In the genomic region with DNA sequence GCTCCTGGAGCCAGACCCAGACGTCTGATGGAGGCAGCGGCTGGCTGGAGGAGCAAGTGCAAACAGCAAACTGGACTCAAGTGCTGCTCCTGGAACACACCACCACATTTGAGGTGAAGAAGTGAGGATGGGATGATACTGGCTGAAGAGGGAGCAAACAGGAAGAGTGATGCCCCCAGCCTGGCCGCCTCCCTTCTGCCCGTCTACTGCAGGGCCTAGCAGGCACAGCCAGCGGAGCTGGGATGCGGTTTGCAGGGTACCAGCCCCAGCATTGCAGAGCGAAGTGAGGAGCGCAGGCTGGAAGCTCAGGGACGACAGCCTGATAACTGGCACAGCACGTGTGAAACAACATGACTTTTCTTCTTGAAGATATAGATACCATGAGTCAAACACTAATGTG, we compare ENCODE assay signal across 33 cellular contexts.
"Had no signal": no experiment of that assay in that cellular context is flagged by ENCODE, and none has a peak within 500 bp of the region (broad histone marks: within the 10 kb centered on the region; RNA-seq: fewer than 3 reads in every experiment).

No MANE protein-coding gene starts in this region.

- DNase-seq: activated CD4-positive, alpha-beta T cell treated with anti-CD3 and anti-CD28 coated beads for 36 hours; activated CD4-positive, alpha-beta T cell treated with anti-CD3 and anti-CD28 coated beads, Interleukin-2, amount 10 ng/mL, durations not matched to agents 7 days and 5 days; activated CD4-positive, alpha-beta T cell treated with anti-CD3 and anti-CD28 coated beads, Interleukin-2, amount 50 U/mL, for 48 hours; activated CD8-positive, alpha-beta T cell treated with anti-CD3 and anti-CD28 coated beads, Interleukin-2, amount 10 ng/mL, durations not matched to agents 7 days and 5 days; activated gamma-delta T cell; activated naive CD4-positive, alpha-beta T cell treated with Interleukin-2 at 50 U/mL for 16 hours; activated naive CD8-positive, alpha-beta T cell treated with anti-CD3 and anti-CD28 coated beads, Interleukin-2, amount 10 ng/mL, durations not matched to agents 7 days and 5 days; activated T-cell treated with anti-CD3 and anti-CD28 coated beads, Interleukin-2, amount 50 U/mL, for 24 hours; amygdala; body of pancreas; caudate nucleus; NCI-H1105; NCI-H1417 treated with DMSO at 0.1 percent for 48 hours; NCI-H187 treated with DMSO at 0.1 percent for 48 hours; NCI-H2081; NCI-H2171 treated with DMSO at 0.1 percent for 48 hours; NCI-H2227 treated with DMSO at 0.1 percent for 48 hours; NCI-H446; NCI-H510A treated with DMSO at 0.1 percent for 48 hours; NCI-H69; SHP77; SJCRH30; SK-N-SH had no signal

- FAIRE-seq: K562, TTC549 had no signal

- H3K4me1 Mint-ChIP-seq: activated CD4-positive, alpha-beta T cell treated with anti-CD3 and anti-CD28 coated beads for 36 hours; activated CD4-positive, alpha-beta T cell treated with anti-CD3 and anti-CD28 coated beads, Interleukin-2, amount 10 ng/mL, durations not matched to agents 7 days and 5 days; activated naive CD4-positive, alpha-beta T cell treated with anti-CD3 and anti-CD28 coated beads, Interleukin-2, amount 50 U/mL, for 24 hours; activated naive CD8-positive, alpha-beta T cell treated with anti-CD3 and anti-CD28 coated beads, Interleukin-2, amount 10 ng/mL, durations not matched to agents 7 days and 5 days had no signal

- H3K4me2 ChIP-seq: SK-N-SH had no signal

- ATAC-seq: activated CD4-positive, alpha-beta T cell treated with anti-CD3 and anti-CD28 coated beads for 36 hours; activated CD4-positive, CD25-positive, alpha-beta regulatory T cell treated with anti-CD3 and anti-CD28 coated beads, Interleukin-2, amount 50 U/mL, for 24 hours; activated CD8-positive, alpha-beta T cell treated with anti-CD3 and anti-CD28 coated beads, Interleukin-2, amount 10 ng/mL, durations not matched to agents 7 days and 5 days; body of pancreas; K562; Panc1 had no signal

- H3K36me3 Mint-ChIP-seq: activated naive CD4-positive, alpha-beta T cell treated with anti-CD3 and anti-CD28 coated beads, Interleukin-2, amount 50 U/mL, for 24 hours; activated naive CD8-positive, alpha-beta T cell treated with anti-CD3 and anti-CD28 coated beads, Interleukin-2, amount 10 ng/mL, durations not matched to agents 7 days and 5 days had no signal

- H3K27ac ChIP-seq: ascending aorta, body of pancreas, breast epithelium, SJCRH30 had no signal

- H3K27me3 ChIP-seq: ascending aorta, body of pancreas, breast epithelium, SJCRH30 had no signal

- H3K4me3 Mint-ChIP-seq: activated CD4-positive, alpha-beta T cell treated with anti-CD3 and anti-CD28 coated beads for 36 hours; activated CD4-positive, alpha-beta T cell treated with anti-CD3 and anti-CD28 coated beads, Interleukin-2, amount 10 ng/mL, durations not matched to agents 7 days and 5 days; activated CD8-positive, alpha-beta T cell treated with anti-CD3 and anti-CD28 coated beads, Interleukin-2, amount 10 ng/mL, durations not matched to agents 7 days and 5 days; activated naive CD4-positive, alpha-beta T cell treated with anti-CD3 and anti-CD28 coated beads, Interleukin-2, amount 50 U/mL, for 24 hours; activated naive CD8-positive, alpha-beta T cell treated with anti-CD3 and anti-CD28 coated beads, Interleukin-2, amount 10 ng/mL, durations not matched to agents 7 days and 5 days; activated T-cell treated with anti-CD3 and anti-CD28 coated beads, Interleukin-2, amount 50 U/mL, for 24 hours; T-helper 1 cell treated with Interleukin-12 subunit alpha and Interleukin-12 subunit beta and Interleukin-4 antibody, amounts not matched to agents 30 μg/mL and 1 μg/mL, for 36 hours; T-helper 2 cell treated with Interferon-gamma antibody and Interleukin-4, amounts not matched to agents 5 μg/mL and 100 μg/mL, for 36 hours had no signal

- H3K9me3 Mint-ChIP-seq: activated CD4-positive, alpha-beta T cell treated with anti-CD3 and anti-CD28 coated beads, Interleukin-2, amount 10 ng/mL, durations not matched to agents 7 days and 5 days; activated naive CD4-positive, alpha-beta T cell treated with anti-CD3 and anti-CD28 coated beads, Interleukin-2, amount 50 U/mL, for 24 hours; activated naive CD8-positive, alpha-beta T cell treated with anti-CD3 and anti-CD28 coated beads, Interleukin-2, amount 10 ng/mL, durations not matched to agents 7 days and 5 days; activated T-cell treated with anti-CD3 and anti-CD28 coated beads, Interleukin-2, amount 50 U/mL, for 24 hours; activated T-helper 2 cell treated with anti-CD3 and anti-CD28 coated beads, Interferon-gamma antibody, Interleukin-2, Interleukin-4, amounts not matched to agents 10 μg/mL and 5 μg/mL and 100 μg/mL, durations not matched to agents 14 hours and 24 hours and 36 hours; T-helper 1 cell treated with Interleukin-12 subunit alpha and Interleukin-12 subunit beta and Interleukin-4 antibody, amounts not matched to agents 30 μg/mL and 1 μg/mL, for 36 hours; T-helper 2 cell treated with Interferon-gamma antibody and Interleukin-4, amounts not matched to agents 5 μg/mL and 100 μg/mL, for 36 hours had no signal

- H3K27me3 Mint-ChIP-seq: activated CD4-positive, alpha-beta T cell treated with anti-CD3 and anti-CD28 coated beads for 36 hours; activated naive CD4-positive, alpha-beta T cell treated with anti-CD3 and anti-CD28 coated beads, Interleukin-2, amount 50 U/mL, for 24 hours; activated T-cell treated with anti-CD3 and anti-CD28 coated beads, Interleukin-2, amount 50 U/mL, for 24 hours had no signal

- H3K36me3 ChIP-seq: ascending aorta, breast epithelium, SJCRH30 had no signal

- H3K9me3 ChIP-seq: ascending aorta, body of pancreas, breast epithelium, SJCRH30, SK-N-SH had no signal

- H3K9ac ChIP-seq: SK-N-SH had no signal

- H3K4me3 ChIP-seq: ascending aorta, body of pancreas, breast epithelium, K562, SJCRH30 had no signal

- H3K27ac Mint-ChIP-seq: activated CD4-positive, alpha-beta T cell treated with anti-CD3 and anti-CD28 coated beads for 36 hours; activated CD4-positive, alpha-beta T cell treated with anti-CD3 and anti-CD28 coated beads, Interleukin-2, amount 10 ng/mL, durations not matched to agents 7 days and 5 days; activated CD8-positive, alpha-beta T cell treated with anti-CD3 and anti-CD28 coated beads, Interleukin-2, amount 10 ng/mL, durations not matched to agents 7 days and 5 days; activated naive CD4-positive, alpha-beta T cell treated with anti-CD3 and anti-CD28 coated beads, Interleukin-2, amount 50 U/mL, for 24 hours; activated naive CD8-positive, alpha-beta T cell treated with anti-CD3 and anti-CD28 coated beads, Interleukin-2, amount 10 ng/mL, durations not matched to agents 7 days and 5 days; activated T-cell treated with anti-CD3 and anti-CD28 coated beads, Interleukin-2, amount 50 U/mL, for 24 hours; activated T-helper 2 cell treated with anti-CD3 and anti-CD28 coated beads, Interferon-gamma antibody, Interleukin-2, Interleukin-4, amounts not matched to agents 10 μg/mL and 5 μg/mL and 100 μg/mL, durations not matched to agents 14 hours and 24 hours and 36 hours; T-helper 1 cell treated with Interleukin-12 subunit alpha and Interleukin-12 subunit beta and Interleukin-4 antibody, amounts not matched to agents 30 μg/mL and 1 μg/mL, for 36 hours; T-helper 2 cell treated with Interferon-gamma antibody and Interleukin-4, amounts not matched to agents 5 μg/mL and 100 μg/mL, for 36 hours had no signal

- H3K4me1 ChIP-seq: ascending aorta, breast epithelium, SJCRH30 had no signal
